ENCODE assay signal across 8 cellular contexts in the genomic region with DNA sequence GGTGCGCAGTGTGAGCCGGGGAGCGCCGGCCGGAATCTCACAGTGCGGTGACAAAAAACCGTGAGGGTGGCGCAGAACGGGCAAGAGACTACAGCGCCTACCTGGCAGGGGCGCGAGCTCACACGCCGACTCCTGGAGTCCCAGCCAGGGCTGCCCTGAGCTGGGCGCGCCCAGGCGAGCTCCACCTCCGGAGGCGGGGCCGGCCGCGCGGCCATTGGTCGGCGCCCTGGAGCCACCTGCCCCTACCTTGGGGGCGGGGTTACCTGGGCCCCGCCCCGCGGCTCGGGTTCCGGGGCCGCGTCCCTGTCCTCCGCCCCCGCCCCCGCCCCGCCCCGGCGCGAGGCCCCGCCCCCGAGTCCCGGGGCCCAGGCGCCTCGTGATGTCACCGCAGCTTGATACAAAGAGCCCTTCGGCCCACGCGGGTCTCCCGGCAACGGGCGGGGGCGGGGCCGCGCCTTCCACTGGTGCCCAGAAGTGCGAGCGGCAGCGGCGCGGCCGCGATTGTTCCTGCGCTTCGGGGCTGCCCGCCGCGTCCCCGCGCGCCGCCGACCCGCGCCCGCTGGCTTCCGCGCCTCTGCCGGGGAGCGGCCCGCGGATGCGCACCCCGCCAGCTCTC.
A peak's percentile ranks its signal among the peaks of the same experiment; 100 is the strongest.
DNase-seq lines count a peak whose midpoint lies in the region; ATAC-seq and TF ChIP-seq lines count a peak whose summit lies in the region.

No MANE protein-coding gene starts in this region.

- peak overlapping the region; percentile 90 for H3K27ac ChIP-seq in angular gyrus (ENCODE audit: low read depth, low read length)
- no peak overlapping the region for H3K27ac ChIP-seq in aorta (ENCODE audit: low read depth in 1 of 2, low read length in 2 of 2)

- ATAC-seq in HG02678 (IDR thresholded peaks at IDR 0.05; ENCODE audit: unreplicated experiment) (peak; percentile 72), aorta (ENCODE audit: low FRiP score) (peak; percentile 75)

- no peaks in the 10 kb centered on the region for H3K9me3 ChIP-seq in aorta (ENCODE audit: control insufficient read depth, low read length)

- no peaks in the 10 kb centered on the region for H3K4me1 ChIP-seq in aorta (ENCODE audit: control insufficient read depth in 1 of 2, insufficient read depth in 2 of 2, low read length in 2 of 2)

- TF ChIP-seq CTCF in GM10266 (IDR thresholded peaks at IDR 0.05; ENCODE audit: control insufficient read depth, insufficient read depth, low read depth, missing control alignments), result peak; percentile 13
- no peak for TF ChIP-seq CTCF in retinal pigment epithelial cell (conservative IDR thresholded peaks at IDR 0.05; ENCODE audit: low read depth, low read length)

- DNase-seq in GM10266 (ENCODE audit: extremely low spot score), result peak; percentile 99
- DNase-seq in NCI-H1417 treated with DMSO at 0.1 percent for 48 hours (lab: John Stamatoyannopoulos, UW), result peak; percentile 67
- DNase-seq in T-helper 1 cell, result peak; percentile 92 to 99 (median 96)
- peak; percentile 80 to 82 for DNase-seq in hippocampal formation (lab: John Stamatoyannopoulos, UW)
- DNase-seq in retinal pigment epithelial cell (ENCODE audit: low read depth), result peak; percentile 38
- peak; percentile 90 to 93 for DNase-seq in aorta

- WGBS in aorta, 2 donors, result 0 to 1% methylated on average over 51 to 83 of the region's 83 CpGs

- no peaks in the 10 kb centered on the region for H3K27me3 ChIP-seq in aorta (ENCODE audit: control insufficient read depth in 1 of 2, insufficient read depth in 2 of 2, low read length in 1 of 2)

- intact Hi-C loops in aorta (cut with DNase I), result no loop called here

- H3K4me3 ChIP-seq in retinal pigment epithelial cell (ENCODE audit: low read length) (peak overlapping the region; percentile 54), aorta (ENCODE audit: low read length in 2 of 2) (peak overlapping the region; percentile 29 to 77)

- H3K36me3 ChIP-seq in aorta (ENCODE audit: control insufficient read depth in 1 of 2, insufficient read depth in 2 of 2, low read length in 1 of 2), result no peaks in the 10 kb centered on the region

Comparison
In these comparisons a context has a peak if more than half of its experiments do, and no peak if none do; other contexts are left out.
1. DNase-seq: peak in every context shown above with its lines; median percentile 99 in GM10266; 96 in T-helper 1 cell; 92 in aorta; 81 in hippocampal formation; 67 in NCI-H1417 treated with DMSO at 0.1 percent for 48 hours; 38 in retinal pigment epithelial cell.